In genomic region chr19:11204943-11205349, GRCh38 we compare ENCODE assay signal across 13 cellular contexts. TPM values are rescaled to one million over a fixed set of nuclear protein-coding genes. Genes with fewer than 3 reads are reported as not detected.
DNase-seq lines count a peak whose midpoint lies in the region; ATAC-seq and TF ChIP-seq lines count a peak whose summit lies in the region.
"Had no signal": no experiment of that assay in that cellular context is flagged by ENCODE, and none has a peak within 500 bp of the region (broad histone marks: within the 10 kb centered on the region; RNA-seq: fewer than 3 reads in every experiment).

No MANE protein-coding gene starts in this region.

- H3K27ac Mint-ChIP-seq in type B pancreatic cell (no peak overlapping the region), WTC11 (no peak overlapping the region)
- H3K27ac Mint-ChIP-seq: natural killer cell; T-helper 2 cell treated with Interferon-gamma antibody and Interleukin-4, amounts not matched to agents 5 μg/mL and 100 μg/mL, for 36 hours had no signal

- H3K27me3 Mint-ChIP-seq in type B pancreatic cell, result no peaks in the 10 kb centered on the region
- no peaks in the 10 kb centered on the region for H3K27me3 Mint-ChIP-seq in WTC11 (ENCODE audit: low read depth)

- peaks cover 0 to 43% (median 34%) of the 10 kb centered on the region in 4 donors for H3K4me1 ChIP-seq in sigmoid colon
- H3K4me1 ChIP-seq in foreskin keratinocyte, result no peaks in the 10 kb centered on the region

- peaks cover 5% of the 10 kb centered on the region for H3K4me1 Mint-ChIP-seq in type B pancreatic cell (ENCODE audit: unreplicated experiment)
- H3K4me1 Mint-ChIP-seq in WTC11, result 0 out of 2 replicates have a peak, but pooled peaks cover 3% of the 10 kb centered on the region

- no peak for TF ChIP-seq EP300 in sigmoid colon (IDR thresholded peaks at IDR 0.05)

- WGBS in sigmoid colon, 2 donors, result 24 to 75% methylated on average over 5 of the region's 5 CpGs

- no peak for TF ChIP-seq CTCF in sigmoid colon (IDR thresholded peaks at IDR 0.05)
- TF ChIP-seq CTCF in type B pancreatic cell (conservative IDR thresholded peaks at IDR 0.05), result no peak
- TF ChIP-seq CTCF in WTC11 (IDR thresholded peaks at IDR 0.05), result no peak
- TF ChIP-seq CTCF in foreskin keratinocyte (conservative IDR thresholded peaks at IDR 0.05), result no peak

- POLR2A ChIA-PET in WTC11 (lab: Charles Lee), result interaction anchor here (0.6 kb wide), 1 partner anchor 29 kb away, joined by 3 read pairs; no protein-coding TSS in a partner anchor

- intact Hi-C loops in sigmoid colon (cut with DNase I), result loop anchor here (1.0 to 10.0 kb wide), 3 partner anchors 68 to 260 kb away; no protein-coding TSS in a partner anchor

- H3K9me3 Mint-ChIP-seq in type B pancreatic cell, result no peaks in the 10 kb centered on the region
- H3K9me3 Mint-ChIP-seq in WTC11, result no peaks in the 10 kb centered on the region
- H3K9me3 Mint-ChIP-seq: natural killer cell; T-helper 2 cell treated with Interferon-gamma antibody and Interleukin-4, amounts not matched to agents 5 μg/mL and 100 μg/mL, for 36 hours had no signal

- peak; percentile 21 for DNase-seq in EH (ENCODE audit: low read depth)
- peak; percentile 73 for DNase-seq in RPMI7951 (ENCODE audit: low read depth)
- peak; percentile 87 for DNase-seq in glomerular visceral epithelial cell (ENCODE audit: extremely low spot score)
- peak; percentile 76 for DNase-seq in sigmoid colon
- DNase-seq in activated CD4-positive, alpha-beta T cell treated with anti-CD3 and anti-CD28 coated beads, Interleukin-2, amount 50 U/mL, for 4 hours, result no peak
- no peak for DNase-seq in type B pancreatic cell (ENCODE audit: extremely low spot score, unreplicated experiment)
- DNase-seq in WTC11 (ENCODE audit: low spot score), result no peak
- DNase-seq in foreskin keratinocyte, result no peak
- DNase-seq: BE2C; natural killer cell; NK-92 treated with Interleukin-12 subunit alpha and Interleukin-12 subunit beta, amount 100 ng/mL, for 24 hours; stimulated activated naive CD4-positive, alpha-beta T cell treated with Interleukin-2 at 50 U/mL for 16 hours had no signal

- H3K36me3 ChIP-seq in sigmoid colon, result peaks cover 0 to 26% (median 2%) of the 10 kb centered on the region in 4 donors
- H3K36me3 ChIP-seq: BE2C had no signal

- peak overlapping the region in 1 of 4 donors; percentile 45 for H3K4me3 ChIP-seq in sigmoid colon

- no peak for TF ChIP-seq POLR2A in sigmoid colon (IDR thresholded peaks at IDR 0.05)

- H3K4me3 Mint-ChIP-seq in type B pancreatic cell (no peak overlapping the region), WTC11 (no peak overlapping the region)
- H3K4me3 Mint-ChIP-seq: natural killer cell; T-helper 2 cell treated with Interferon-gamma antibody and Interleukin-4, amounts not matched to agents 5 μg/mL and 100 μg/mL, for 36 hours had no signal

- CTCF ChIA-PET in WTC11 (lab: Charles Lee), result interaction anchor here (1.4 to 1.7 kb wide), 2 partner anchors 67 to 89 kb away, joined by 3 to 8 read pairs; no protein-coding TSS in a partner anchor

- H3K27me3 ChIP-seq in sigmoid colon (no peaks in the 10 kb centered on the region), foreskin keratinocyte (no peaks in the 10 kb centered on the region)
- H3K27me3 ChIP-seq: BE2C had no signal

- ATAC-seq in WTC11 (no peak), foreskin keratinocyte (no peak)
- ATAC-seq: natural killer cell had no signal

- H3K27ac ChIP-seq in sigmoid colon (peak overlapping the region; percentile 91 to 98 (median 94)), foreskin keratinocyte (no peak overlapping the region)

- no peaks in the 10 kb centered on the region for H3K36me3 Mint-ChIP-seq in type B pancreatic cell
- no peaks in the 10 kb centered on the region; the same call in 1 of the 2 replicates for H3K36me3 Mint-ChIP-seq in WTC11
- H3K36me3 Mint-ChIP-seq: natural killer cell had no signal

- no peaks in the 10 kb centered on the region for H3K9me3 ChIP-seq in sigmoid colon
- H3K9me3 ChIP-seq: BE2C had no signal

TF ChIP-seq in WTC11, 78 proteins besides CTCF, POLR2A, EP300 and RAD21:
- no peak for TF ChIP-seq MAX (CRISPR knock-in tag; IDR thresholded peaks at IDR 0.05)

RNA-seq across cellular contexts. Expression of gene KANK2, which starts 7.6 kb away (rescaled TPM):
- 88.9 and 115 TPM in 2 replicates for total RNA-seq in RPMI7951 (2014; rRNA removed; shearing (Covaris generic))
- total RNA-seq in sigmoid colon (1,000 to 10,000 TPM in 2 of 4 donors, 100 to 1,000 TPM in 2; 691 to 1,314 (median 1,068) TPM), type B pancreatic cell (ENCODE audit: low replicate concordance) (17.6 and 55.3 TPM in 2 replicates), WTC11 (2021) (31.8 to 35.1 TPM (median 33.2 TPM) in 3 replicates), foreskin keratinocyte (12.3 and 14.5 TPM in 2 replicates)
- polyA plus RNA-seq in sigmoid colon (100 to 1,000 TPM in 1 of 3 donors, 10 to 100 TPM in 2; 29.8 to 130 (median 89.4) TPM), foreskin keratinocyte (5.0 and 6.1 TPM in 2 replicates)

RNA-seq across cellular contexts. Expression of gene ANGPTL8, which starts 34.5 kb away (rescaled TPM):
- not detected in 2 replicates for total RNA-seq in RPMI7951 (2014; rRNA removed; shearing (Covaris generic))
- total RNA-seq in sigmoid colon, result not detected
- 1 to 10 TPM in 1 of 3 donors, not detected in 2; 8.1 TPM for polyA plus RNA-seq in sigmoid colon
- not detected in 2 replicates for total RNA-seq in type B pancreatic cell (ENCODE audit: low replicate concordance)
- total RNA-seq in WTC11 (2021), result 0.30 TPM in 1 of 3 replicates, not detected in the others
- total RNA-seq in foreskin keratinocyte, result not detected in 2 replicates
- not detected in 2 replicates for polyA plus RNA-seq in foreskin keratinocyte
- total RNA-seq: natural killer cell had no signal

RNA-seq across cellular contexts. Expression of gene SPC24, which starts 49.4 kb away (rescaled TPM):
- total RNA-seq in RPMI7951 (2014; rRNA removed; shearing (Covaris generic)), result 57.7 and 85.1 TPM in 2 replicates
- total RNA-seq in sigmoid colon (1 to 10 TPM in 3 of 4 donors, under 1 TPM in 1; 0.99 to 6.0 (median 2.8) TPM), type B pancreatic cell (ENCODE audit: low replicate concordance) (15.0 and 43.2 TPM in 2 replicates), WTC11 (2021) (52.0 to 62.2 TPM (median 58.3 TPM) in 3 replicates), foreskin keratinocyte (29.4 and 43.8 TPM in 2 replicates)
- polyA plus RNA-seq in sigmoid colon (10 to 100 TPM in 1 of 3 donors, 1 to 10 TPM in 2; 1.2 to 13.0 (median 2.1) TPM), foreskin keratinocyte (23.0 and 27.9 TPM in 2 replicates)

RNA-seq across cellular contexts. Expression of gene DOCK6, which starts 57.4 kb away (rescaled TPM):
- total RNA-seq in RPMI7951 (2014; rRNA removed; shearing (Covaris generic)), result 2.5 and 3.2 TPM in 2 replicates
- total RNA-seq in sigmoid colon, result 10 to 100 TPM; 17.1 to 39.9 (median 20.8) TPM
- 10 to 100 TPM in 2 of 3 donors, 1 to 10 TPM in 1; 8.8 to 40.5 (median 16.2) TPM for polyA plus RNA-seq in sigmoid colon
- total RNA-seq in type B pancreatic cell (ENCODE audit: low replicate concordance), result 43.6 and 58.9 TPM in 2 replicates
- 88.8 to 100 TPM (median 90.7 TPM) in 3 replicates for total RNA-seq in WTC11 (2021)
- 17.7 and 30.9 TPM in 2 replicates for total RNA-seq in foreskin keratinocyte
- 14.4 and 21.2 TPM in 2 replicates for polyA plus RNA-seq in foreskin keratinocyte

Comparison
In these comparisons a context has a peak if more than half of its experiments do, and no peak if none do; other contexts are left out.
1. DNase-seq: peak in EH (single experiment), RPMI7951 (single experiment), glomerular visceral epithelial cell (single experiment) and sigmoid colon (single experiment); none in activated CD4-positive, alpha-beta T cell treated with anti-CD3 and anti-CD28 coated beads, Interleukin-2, amount 50 U/mL, for 4 hours (0 of 2), type B pancreatic cell (single experiment), WTC11 (single experiment) and foreskin keratinocyte (0 of 2).